10 cellular contexts compared by ENCODE assay signal in genomic region chr6:144314003-144314485, GRCh38. TPM values are rescaled to one million over a fixed set of nuclear protein-coding genes. Genes with fewer than 3 reads are reported as not detected.
DNase-seq lines count a peak whose midpoint lies in the region; ATAC-seq, FAIRE-seq and TF ChIP-seq lines count a peak whose summit lies in the region.
"Had no signal": no experiment of that assay in that cellular context is flagged by ENCODE, and none has a peak within 500 bp of the region (broad histone marks: within the 10 kb centered on the region; RNA-seq: fewer than 3 reads in every experiment).

No MANE protein-coding gene starts in this region.

- H3K36me3 ChIP-seq in duodenal mucosa (ENCODE audit: control insufficient read depth in 1 of 2, insufficient read depth in 2 of 2, low read length in 2 of 2) (no peaks in the 10 kb centered on the region), HepG2 (replicated peaks in 1 of 2; ENCODE audit: control insufficient read depth in 1 of 2, insufficient read depth in 2 of 2, low read length in 2 of 2) (peaks cover 17 to 32% of the 10 kb centered on the region in 2 experiments), stomach (peaks cover 5 to 11% (median 8%) of the 10 kb centered on the region in 4 donors)

- H3K79me2 ChIP-seq in HepG2 (ENCODE audit: insufficient read depth, low read length) = peaks cover 89% of the 10 kb centered on the region

- H3K27me3 ChIP-seq in duodenal mucosa (ENCODE audit: control insufficient read depth in 1 of 2, insufficient read depth in 2 of 2, low read length in 2 of 2) (no peaks in the 10 kb centered on the region), HepG2 (ENCODE audit: control insufficient read depth in 1 of 2, insufficient read depth in 2 of 2, low read length in 2 of 2) (no peaks in the 10 kb centered on the region), stomach (no peaks in the 10 kb centered on the region)

- WGBS in HepG2 (ENCODE audit: low lambda C conversion rate) = 95% methylated on average over 5 of the region's 5 CpGs
- WGBS in stomach, 5 donors = 51 to 59% (median 56%) methylated on average over 5 of the region's 5 CpGs

- no peak for TF ChIP-seq EP300 in HepG2 (IDR thresholded peaks at IDR 0.05; ENCODE audit: low read depth in 2 of 2, low read length in 2 of 2)
- no peak for TF ChIP-seq EP300 in HepG2 (CRISPR knock-in tag; IDR thresholded peaks at IDR 0.05; ENCODE audit: borderline replicate concordance)
- TF ChIP-seq EP300 in stomach (IDR thresholded peaks at IDR 0.05) = no peak

- H3K27ac Mint-ChIP-seq in glutamatergic neuron (ENCODE audit: unreplicated experiment) = no peak overlapping the region

- H3K9me3 ChIP-seq in duodenal mucosa (ENCODE audit: control insufficient read depth in 1 of 2, low read length in 2 of 2) = no peaks in the 10 kb centered on the region
- no peaks in the 10 kb centered on the region for H3K9me3 ChIP-seq in HepG2 (ENCODE audit: low read length)
- no peaks in the 10 kb centered on the region for H3K9me3 ChIP-seq in stomach

- H3K9me3 Mint-ChIP-seq in glutamatergic neuron (ENCODE audit: unreplicated experiment) = no peaks in the 10 kb centered on the region

- no peak overlapping the region for H3K4me3 Mint-ChIP-seq in glutamatergic neuron (ENCODE audit: unreplicated experiment)

- no peaks in the 10 kb centered on the region for H4K20me1 ChIP-seq in HepG2 (ENCODE audit: insufficient read depth, low read length)

- POLR2A ChIA-PET in HepG2 (lab: Yijun Ruan, JAX) = interaction anchor here (0.6 to 1.1 kb wide), 3 partner anchors 11 to 69 kb away, joined by 3 to 4 read pairs (median 3); no protein-coding TSS in a partner anchor

- no peak for TF ChIP-seq POLR2A in HepG2 (IDR thresholded peaks at IDR 0.05; ENCODE audit: insufficient read depth in 1 of 2, low read depth in 2 of 2, low read length in 2 of 2)
- no peak for TF ChIP-seq POLR2A in stomach (IDR thresholded peaks at IDR 0.05)

- no peak for FAIRE-seq in HepG2 (lab: Jason Lieb, UNC)

- H3K27me3 Mint-ChIP-seq in glutamatergic neuron (ENCODE audit: unreplicated experiment) = peaks cover 2% of the 10 kb centered on the region

- intact Hi-C loops in HepG2 (cut with micrococcal nuclease; ENCODE audit: unreplicated experiment) (no loop called here), stomach (cut with DNase I; ENCODE audit: low total_unique reads) (no loop called here)

- H3K9ac ChIP-seq in duodenal mucosa (ENCODE audit: low read depth in 1 of 2, low read length in 2 of 2) = no peak overlapping the region
- H3K9ac ChIP-seq in HepG2 (ENCODE audit: insufficient read depth, low read depth, low read length) = no peak overlapping the region

- H3K4me1 ChIP-seq in duodenal mucosa (ENCODE audit: control insufficient read depth in 1 of 2, insufficient read depth in 2 of 2, low read length in 2 of 2) (peaks cover 0 to 3% of the 10 kb centered on the region in 2 donors), HepG2 (ENCODE audit: insufficient read depth, low read length) (peaks cover 98% of the 10 kb centered on the region), stomach (peaks cover 37 to 60% (median 52%) of the 10 kb centered on the region in 4 donors)

- no peak overlapping the region for H3K4me3 ChIP-seq in duodenal mucosa (ENCODE audit: low read depth in 1 of 2, low read length in 2 of 2)
- no peak overlapping the region for H3K4me3 ChIP-seq in HepG2 (replicated peaks in 1 of 3; ENCODE audit: insufficient read depth in 1 of 3, low read depth in 2 of 3, low read length in 3 of 3)
- H3K4me3 ChIP-seq in stomach = no peak overlapping the region

- peak; percentile 34 for ATAC-seq in HepG2

- TF ChIP-seq CTCF in HepG2 (CRISPR knock-in tag; IDR thresholded peaks at IDR 0.05) (no peak), stomach (IDR thresholded peaks at IDR 0.05) (no peak), glutamatergic neuron (IDR thresholded peaks at IDR 0.05; ENCODE audit: partially characterized antibody, unreplicated experiment) (no peak)

- no peak for TF ChIP-seq RAD21 in HepG2 (CRISPR knock-in tag; IDR thresholded peaks at IDR 0.05)

- H3K27ac ChIP-seq in duodenal mucosa (ENCODE audit: low read depth, low read length) (peak overlapping the region; percentile 13), HepG2 (ENCODE audit: extremely low read length, insufficient read depth, low read length) (peak overlapping the region; percentile 15), stomach (peak overlapping the region; percentile 36 to 73 (median 61))

- H2AFZ ChIP-seq in HepG2 (ENCODE audit: low read length) = no peak overlapping the region

- in situ Hi-C loops in HepG2 (cut with HindIII; ENCODE audit: extremely low pct_ligation_motif_present, low pct_unique_long_range_greater_than_20kb) = no loop called here

- DNase-seq in NCI-H1105 (lab: John Stamatoyannopoulos, UW) = peak; percentile 62
- DNase-seq in HepG2 (ENCODE audit: low spot score) = no peak
- no peak for DNase-seq in stomach
- no peak for DNase-seq in effector CD4-positive, alpha-beta T cell
- no peak for DNase-seq in NCI-H1436 treated with DMSO at 0.1 percent for 48 hours (lab: John Stamatoyannopoulos, UW)
- no peak for DNase-seq in glutamatergic neuron
- no peak for DNase-seq in NCI-H2227 (lab: John Stamatoyannopoulos, UW; ENCODE audit: unreplicated experiment)
- DNase-seq: activated naive CD4-positive, alpha-beta T cell treated with Interleukin-2 at 50 U/mL for 16 hours; EL had no signal

- no peak overlapping the region for H3K4me2 ChIP-seq in HepG2 (ENCODE audit: low read depth, low read length)

- CTCF ChIA-PET in HepG2 (lab: Yijun Ruan, JAX; ENCODE audit: low intra/inter-chr PET ratio, low total read pairs) = no interaction called here

- H3K36me3 Mint-ChIP-seq in glutamatergic neuron (ENCODE audit: unreplicated experiment) = no peaks in the 10 kb centered on the region

- no TSS peak for BruUV-seq in HepG2 (replicated peaks; lab: Mats Ljungman, UMichigan)

- no peaks in the 10 kb centered on the region for H3K4me1 Mint-ChIP-seq in glutamatergic neuron (ENCODE audit: low read depth, unreplicated experiment)

TF ChIP-seq in HepG2, 621 proteins besides CTCF, POLR2A, EP300 and RAD21 (continues in another document):
- peak; percentile 54 for TF ChIP-seq ZNF687 (CRISPR knock-in tag; IDR thresholded peaks at IDR 0.05)
- no peak for TF ChIP-seq HOXA9 (CRISPR knock-in tag; IDR thresholded peaks at IDR 0.05; ENCODE audit: borderline replicate concordance)
- no peak for TF ChIP-seq LCORL (IDR thresholded peaks at IDR 0.05)
- no peak for TF ChIP-seq LCORL (CRISPR knock-in tag; IDR thresholded peaks at IDR 0.05)
- 0 out of 2 replicates have a peak, but pooled peaks have one; percentile 4 for TF ChIP-seq NR2F6 (IDR thresholded peaks at IDR 0.05)
- TF ChIP-seq NR2F6 (CRISPR knock-in tag; IDR thresholded peaks at IDR 0.05) = no peak; the same call in 1 of the 2 replicates

RNA-seq across cellular contexts. Expression of gene UTRN, which starts 28.9 kb away (rescaled TPM):
- total RNA-seq in HepG2 (2016; rRNA removed; fragmentation: Illumina TruSeq; extraction: Trizol) (85.4 and 102 TPM in 2 replicates), stomach (100 to 1,000 TPM in 4 of 5 donors, 10 to 100 TPM in 1; 60.3 to 218 (median 190) TPM), glutamatergic neuron (ENCODE audit: unreplicated experiment) (24.3 TPM)
- 31.3 and 33.8 TPM in 2 replicates for total RNA-seq in HepG2 (2016; cell fraction: cytosol; rRNA removed; fragmentation: Illumina TruSeq; extraction: Trizol; ENCODE audit: low read depth)
- 82.8 and 99.8 TPM in 2 replicates for total RNA-seq in HepG2 (2016; cell fraction: insoluble cytoplasmic fraction; rRNA removed; fragmentation: Illumina TruSeq; extraction: Trizol)
- total RNA-seq in HepG2 (2016; cell fraction: membrane; rRNA removed; fragmentation: Illumina TruSeq; extraction: Trizol) = 24.5 and 25.3 TPM in 2 replicates
- 238 and 263 TPM in 2 replicates for total RNA-seq in HepG2 (2016; cell fraction: nucleus; rRNA removed; fragmentation: Illumina TruSeq; extraction: Trizol)
- polyA plus RNA-seq in HepG2 (2011; rRNA removed) (116 and 119 TPM in 2 replicates), stomach (10 to 100 TPM in 2 of 3 donors, 1 to 10 TPM in 1; 5.4 to 16.0 (median 12.0) TPM)
- polyA plus RNA-seq in HepG2 (2011; cell fraction: cytosol; rRNA removed) = 80.3 and 114 TPM in 2 replicates
- 157 and 177 TPM in 2 replicates for polyA plus RNA-seq in HepG2 (2011; cell fraction: nucleus; rRNA removed)
- 163 and 168 TPM in 2 replicates for polyA plus RNA-seq in HepG2 (2012)
- polyA plus RNA-seq in HepG2 (2016; cell fraction: cytosol; fragmentation: Illumina TruSeq; extraction: Trizol; ENCODE audit: low read depth) = 1.2 and 1.7 TPM in 2 replicates
- 32.6 and 33.9 TPM in 2 replicates for polyA plus RNA-seq in HepG2 (2016; cell fraction: insoluble cytoplasmic fraction; fragmentation: Illumina TruSeq; extraction: Trizol; ENCODE audit: low read depth)
- 2.6 and 3.8 TPM in 2 replicates for polyA plus RNA-seq in HepG2 (2016; cell fraction: membrane; fragmentation: Illumina TruSeq; extraction: Trizol; ENCODE audit: low read depth)
- 41.1 and 45.1 TPM in 2 replicates for polyA plus RNA-seq in HepG2 (2016; cell fraction: nucleus; fragmentation: Illumina TruSeq; extraction: Trizol; ENCODE audit: insufficient read depth, low read depth)
- polyA minus RNA-seq in HepG2 (2011; rRNA and poly(A)+ RNA removed; ENCODE audit: low replicate concordance) = 15.6 and 209 TPM in 2 replicates
- 248 and 267 TPM in 2 replicates for polyA minus RNA-seq in HepG2 (2011; cell fraction: cytosol; rRNA and poly(A)+ RNA removed)
- 1,476 and 1,554 TPM in 2 replicates for polyA minus RNA-seq in HepG2 (2011; cell fraction: nucleus; rRNA and poly(A)+ RNA removed)
